ENCODE assay signal across 1 cellular context in the genomic region with DNA sequence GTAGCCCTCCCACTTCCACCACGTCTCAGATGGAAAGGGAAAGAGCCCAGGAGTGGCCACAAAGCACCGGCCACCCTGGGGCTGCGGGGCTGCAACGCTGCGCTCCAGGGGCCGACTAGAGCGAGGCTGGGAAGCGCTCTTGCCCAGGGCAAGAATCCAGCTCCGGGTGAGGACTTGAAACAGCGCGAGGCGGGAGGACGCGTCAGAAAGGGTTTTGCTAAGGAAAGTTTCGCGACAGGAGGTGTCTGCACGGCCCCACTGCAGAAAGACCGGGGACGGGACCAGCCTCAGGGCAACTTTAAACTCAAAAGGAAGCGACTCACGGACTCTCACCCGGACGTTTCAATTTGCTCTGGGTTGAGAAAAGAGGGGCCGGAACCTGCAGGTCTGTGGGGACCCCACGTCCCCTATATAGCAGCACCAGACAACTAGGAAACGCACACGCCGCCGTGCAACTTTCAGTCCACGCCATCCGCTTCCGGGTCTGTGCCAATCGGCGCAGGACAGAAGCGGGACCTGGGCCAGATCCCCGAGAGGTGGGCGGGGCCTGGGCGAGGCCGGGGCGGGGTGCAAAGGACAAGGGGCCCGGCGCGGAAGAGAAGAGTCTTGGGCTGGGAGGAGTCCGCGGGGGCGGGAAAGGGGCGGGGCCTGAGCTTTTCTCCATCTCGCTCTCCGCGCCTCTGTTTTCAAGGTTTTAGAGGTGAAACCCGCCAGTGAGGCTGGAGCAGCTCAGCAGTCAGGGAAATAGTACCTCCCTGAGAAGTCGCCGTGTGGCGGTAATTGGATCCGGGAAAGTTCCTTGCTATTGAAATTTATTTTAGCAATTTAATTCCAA.
TF ChIP-seq lines count a peak whose summit lies in the region.

A gene (minus strand): TSS at position 488 of the 835 bp plus-strand sequence. CDS start 6,792 bp downstream, outside the sequence.

TF ChIP-seq in HepG2, 621 proteins besides CTCF, POLR2A, EP300 and RAD21 (continued from another document and continues in another):
- TF ChIP-seq, protein P1, sequence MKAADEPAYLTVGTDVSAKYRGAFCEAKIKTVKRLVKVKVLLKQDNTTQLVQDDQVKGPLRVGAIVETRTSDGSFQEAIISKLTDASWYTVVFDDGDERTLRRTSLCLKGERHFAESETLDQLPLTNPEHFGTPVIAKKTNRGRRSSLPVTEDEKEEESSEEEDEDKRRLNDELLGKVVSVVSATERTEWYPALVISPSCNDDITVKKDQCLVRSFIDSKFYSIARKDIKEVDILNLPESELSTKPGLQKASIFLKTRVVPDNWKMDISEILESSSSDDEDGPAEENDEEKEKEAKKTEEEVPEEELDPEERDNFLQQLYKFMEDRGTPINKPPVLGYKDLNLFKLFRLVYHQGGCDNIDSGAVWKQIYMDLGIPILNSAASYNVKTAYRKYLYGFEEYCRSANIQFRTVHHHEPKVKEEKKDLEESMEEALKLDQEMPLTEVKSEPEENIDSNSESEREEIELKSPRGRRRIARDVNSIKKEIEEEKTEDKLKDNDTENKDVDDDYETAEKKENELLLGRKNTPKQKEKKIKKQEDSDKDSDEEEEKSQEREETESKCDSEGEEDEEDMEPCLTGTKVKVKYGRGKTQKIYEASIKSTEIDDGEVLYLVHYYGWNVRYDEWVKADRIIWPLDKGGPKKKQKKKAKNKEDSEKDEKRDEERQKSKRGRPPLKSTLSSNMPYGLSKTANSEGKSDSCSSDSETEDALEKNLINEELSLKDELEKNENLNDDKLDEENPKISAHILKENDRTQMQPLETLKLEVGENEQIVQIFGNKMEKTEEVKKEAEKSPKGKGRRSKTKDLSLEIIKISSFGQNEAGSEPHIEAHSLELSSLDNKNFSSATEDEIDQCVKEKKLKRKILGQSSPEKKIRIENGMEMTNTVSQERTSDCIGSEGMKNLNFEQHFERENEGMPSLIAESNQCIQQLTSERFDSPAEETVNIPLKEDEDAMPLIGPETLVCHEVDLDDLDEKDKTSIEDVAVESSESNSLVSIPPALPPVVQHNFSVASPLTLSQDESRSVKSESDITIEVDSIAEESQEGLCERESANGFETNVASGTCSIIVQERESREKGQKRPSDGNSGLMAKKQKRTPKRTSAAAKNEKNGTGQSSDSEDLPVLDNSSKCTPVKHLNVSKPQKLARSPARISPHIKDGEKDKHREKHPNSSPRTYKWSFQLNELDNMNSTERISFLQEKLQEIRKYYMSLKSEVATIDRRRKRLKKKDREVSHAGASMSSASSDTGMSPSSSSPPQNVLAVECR (CRISPR knock-in tag; IDR thresholded peaks at IDR 0.05; ENCODE audit: borderline replicate concordance) = peak; percentile 84; the same call in 1 of the 2 replicates
- TF ChIP-seq ZNF24 (IDR thresholded peaks at IDR 0.05) (no peak), ZNF672 (CRISPR knock-in tag; IDR thresholded peaks at IDR 0.05) (no peak), ZSCAN20 (CRISPR knock-in tag; IDR thresholded peaks at IDR 0.05; ENCODE audit: borderline replicate concordance) (no peak), ZNF546 (CRISPR knock-in tag; conservative IDR thresholded peaks at IDR 0.05) (0 out of 2 replicates have a peak, but pooled peaks have one; percentile 33), ZNF136 (CRISPR knock-in tag; IDR thresholded peaks at IDR 0.05; ENCODE audit: low read depth) (no peak), RELA (CRISPR knock-in tag; IDR thresholded peaks at IDR 0.05) (no peak), ZIK1 (CRISPR knock-in tag; IDR thresholded peaks at IDR 0.05; ENCODE audit: borderline replicate concordance, low read depth) (no peak; the same call in 1 of the 2 replicates), ZFP36 (IDR thresholded peaks at IDR 0.05; ENCODE audit: borderline replicate concordance, low read depth, low read length, partially characterized antibody) (no peak), ZNF737 (CRISPR knock-in tag; IDR thresholded peaks at IDR 0.05; ENCODE audit: borderline replicate concordance) (no peak), ZNF138 (CRISPR knock-in tag; IDR thresholded peaks at IDR 0.05; ENCODE audit: low read depth) (no peak), KDM2A (CRISPR knock-in tag; IDR thresholded peaks at IDR 0.05; ENCODE audit: borderline replicate concordance, low read depth) (peak; percentile 72; the same call in 1 of the 2 replicates), ZNF263 (CRISPR knock-in tag; IDR thresholded peaks at IDR 0.05) (0 out of 2 replicates have a peak, but pooled peaks have one; percentile 34), ZNF232 (CRISPR knock-in tag; IDR thresholded peaks at IDR 0.05; ENCODE audit: borderline replicate concordance) (0 out of 2 replicates have a peak, but pooled peaks have one; percentile 29), SOX6 (IDR thresholded peaks at IDR 0.05) (no peak), SOX6 (CRISPR knock-in tag; IDR thresholded peaks at IDR 0.05) (no peak; the same call in none of the 2 replicates), ZNF143 (CRISPR knock-in tag; IDR thresholded peaks at IDR 0.05) (no peak), ZNF121 (CRISPR knock-in tag; IDR thresholded peaks at IDR 0.05) (no peak), KLF9 (CRISPR knock-in tag; IDR thresholded peaks at IDR 0.05; ENCODE audit: low read depth) (0 out of 2 replicates have a peak, but pooled peaks have one; percentile 40), GATAD1 (CRISPR knock-in tag; IDR thresholded peaks at IDR 0.05) (peak; percentile 59), ZNF224 (CRISPR knock-in tag; IDR thresholded peaks at IDR 0.05) (no peak), NFKB2 (CRISPR knock-in tag; IDR thresholded peaks at IDR 0.05; ENCODE audit: borderline replicate concordance) (no peak; the same call in 1 of the 2 replicates), PPARG (CRISPR knock-in tag; conservative IDR thresholded peaks at IDR 0.05) (peak; percentile 16; the same call in 1 of the 2 replicates), EZH2 (conservative IDR thresholded peaks at IDR 0.05; ENCODE audit: low read depth, low read length) (no peak), NFKBIZ (CRISPR knock-in tag; IDR thresholded peaks at IDR 0.05) (peak; percentile 14; the same call in 1 of the 2 replicates), ZNF564 (CRISPR knock-in tag; IDR thresholded peaks at IDR 0.05) (0 out of 2 replicates have a peak, but pooled peaks have one; percentile 36), ZFP90 (CRISPR knock-in tag; IDR thresholded peaks at IDR 0.05; ENCODE audit: borderline replicate concordance) (no peak), GFI1 (CRISPR knock-in tag; IDR thresholded peaks at IDR 0.05; ENCODE audit: borderline replicate concordance) (no peak), ZNF644 (CRISPR knock-in tag; IDR thresholded peaks at IDR 0.05; ENCODE audit: low read depth) (no peak), ADNP (CRISPR knock-in tag; IDR thresholded peaks at IDR 0.05) (no peak), CHCHD3 (CRISPR knock-in tag; IDR thresholded peaks at IDR 0.05) (0 out of 2 replicates have a peak, but pooled peaks have one; percentile 49)
- TF ChIP-seq, protein P2, sequence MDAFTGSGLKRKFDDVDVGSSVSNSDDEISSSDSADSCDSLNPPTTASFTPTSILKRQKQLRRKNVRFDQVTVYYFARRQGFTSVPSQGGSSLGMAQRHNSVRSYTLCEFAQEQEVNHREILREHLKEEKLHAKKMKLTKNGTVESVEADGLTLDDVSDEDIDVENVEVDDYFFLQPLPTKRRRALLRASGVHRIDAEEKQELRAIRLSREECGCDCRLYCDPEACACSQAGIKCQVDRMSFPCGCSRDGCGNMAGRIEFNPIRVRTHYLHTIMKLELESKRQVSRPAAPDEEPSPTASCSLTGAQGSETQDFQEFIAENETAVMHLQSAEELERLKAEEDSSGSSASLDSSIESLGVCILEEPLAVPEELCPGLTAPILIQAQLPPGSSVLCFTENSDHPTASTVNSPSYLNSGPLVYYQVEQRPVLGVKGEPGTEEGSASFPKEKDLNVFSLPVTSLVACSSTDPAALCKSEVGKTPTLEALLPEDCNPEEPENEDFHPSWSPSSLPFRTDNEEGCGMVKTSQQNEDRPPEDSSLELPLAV (CRISPR knock-in tag; conservative IDR thresholded peaks at IDR 0.05; ENCODE audit: low read depth) = no peak
- TF ChIP-seq, protein P3, sequence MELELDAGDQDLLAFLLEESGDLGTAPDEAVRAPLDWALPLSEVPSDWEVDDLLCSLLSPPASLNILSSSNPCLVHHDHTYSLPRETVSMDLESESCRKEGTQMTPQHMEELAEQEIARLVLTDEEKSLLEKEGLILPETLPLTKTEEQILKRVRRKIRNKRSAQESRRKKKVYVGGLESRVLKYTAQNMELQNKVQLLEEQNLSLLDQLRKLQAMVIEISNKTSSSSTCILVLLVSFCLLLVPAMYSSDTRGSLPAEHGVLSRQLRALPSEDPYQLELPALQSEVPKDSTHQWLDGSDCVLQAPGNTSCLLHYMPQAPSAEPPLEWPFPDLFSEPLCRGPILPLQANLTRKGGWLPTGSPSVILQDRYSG (CRISPR knock-in tag; IDR thresholded peaks at IDR 0.05) = no peak
- TF ChIP-seq, protein P4, sequence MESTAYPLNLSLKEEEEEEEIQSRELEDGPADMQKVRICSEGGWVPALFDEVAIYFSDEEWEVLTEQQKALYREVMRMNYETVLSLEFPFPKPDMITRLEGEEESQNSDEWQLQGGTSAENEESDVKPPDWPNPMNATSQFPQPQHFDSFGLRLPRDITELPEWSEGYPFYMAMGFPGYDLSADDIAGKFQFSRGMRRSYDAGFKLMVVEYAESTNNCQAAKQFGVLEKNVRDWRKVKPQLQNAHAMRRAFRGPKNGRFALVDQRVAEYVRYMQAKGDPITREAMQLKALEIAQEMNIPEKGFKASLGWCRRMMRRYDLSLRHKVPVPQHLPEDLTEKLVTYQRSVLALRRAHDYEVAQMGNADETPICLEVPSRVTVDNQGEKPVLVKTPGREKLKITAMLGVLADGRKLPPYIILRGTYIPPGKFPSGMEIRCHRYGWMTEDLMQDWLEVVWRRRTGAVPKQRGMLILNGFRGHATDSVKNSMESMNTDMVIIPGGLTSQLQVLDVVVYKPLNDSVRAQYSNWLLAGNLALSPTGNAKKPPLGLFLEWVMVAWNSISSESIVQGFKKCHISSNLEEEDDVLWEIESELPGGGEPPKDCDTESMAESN (CRISPR knock-in tag; conservative IDR thresholded peaks at IDR 0.05) = 0 out of 2 replicates have a peak, but pooled peaks have one; percentile 21
- TF ChIP-seq, protein P5, sequence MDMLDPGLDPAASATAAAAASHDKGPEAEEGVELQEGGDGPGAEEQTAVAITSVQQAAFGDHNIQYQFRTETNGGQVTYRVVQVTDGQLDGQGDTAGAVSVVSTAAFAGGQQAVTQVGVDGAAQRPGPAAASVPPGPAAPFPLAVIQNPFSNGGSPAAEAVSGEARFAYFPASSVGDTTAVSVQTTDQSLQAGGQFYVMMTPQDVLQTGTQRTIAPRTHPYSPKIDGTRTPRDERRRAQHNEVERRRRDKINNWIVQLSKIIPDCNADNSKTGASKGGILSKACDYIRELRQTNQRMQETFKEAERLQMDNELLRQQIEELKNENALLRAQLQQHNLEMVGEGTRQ (IDR thresholded peaks at IDR 0.05; ENCODE audit: low read depth, low read length) = no peak
- TF ChIP-seq, protein P5 (CRISPR knock-in tag; IDR thresholded peaks at IDR 0.05; ENCODE audit: borderline replicate concordance) = no peak
- TF ChIP-seq, protein P6, sequence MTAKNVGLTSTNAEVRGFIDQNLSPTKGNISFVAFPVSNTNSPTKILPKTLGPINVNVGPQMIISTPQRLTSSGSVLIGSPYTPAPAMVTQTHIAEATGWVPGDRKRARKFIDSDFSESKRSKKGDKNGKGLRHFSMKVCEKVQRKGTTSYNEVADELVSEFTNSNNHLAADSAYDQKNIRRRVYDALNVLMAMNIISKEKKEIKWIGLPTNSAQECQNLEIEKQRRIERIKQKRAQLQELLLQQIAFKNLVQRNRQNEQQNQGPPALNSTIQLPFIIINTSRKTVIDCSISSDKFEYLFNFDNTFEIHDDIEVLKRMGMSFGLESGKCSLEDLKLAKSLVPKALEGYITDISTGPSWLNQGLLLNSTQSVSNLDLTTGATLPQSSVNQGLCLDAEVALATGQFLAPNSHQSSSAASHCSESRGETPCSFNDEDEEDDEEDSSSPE (CRISPR knock-in tag; IDR thresholded peaks at IDR 0.05) = peak; percentile 46; the same call in 1 of the 2 replicates
- TF ChIP-seq, protein P7, sequence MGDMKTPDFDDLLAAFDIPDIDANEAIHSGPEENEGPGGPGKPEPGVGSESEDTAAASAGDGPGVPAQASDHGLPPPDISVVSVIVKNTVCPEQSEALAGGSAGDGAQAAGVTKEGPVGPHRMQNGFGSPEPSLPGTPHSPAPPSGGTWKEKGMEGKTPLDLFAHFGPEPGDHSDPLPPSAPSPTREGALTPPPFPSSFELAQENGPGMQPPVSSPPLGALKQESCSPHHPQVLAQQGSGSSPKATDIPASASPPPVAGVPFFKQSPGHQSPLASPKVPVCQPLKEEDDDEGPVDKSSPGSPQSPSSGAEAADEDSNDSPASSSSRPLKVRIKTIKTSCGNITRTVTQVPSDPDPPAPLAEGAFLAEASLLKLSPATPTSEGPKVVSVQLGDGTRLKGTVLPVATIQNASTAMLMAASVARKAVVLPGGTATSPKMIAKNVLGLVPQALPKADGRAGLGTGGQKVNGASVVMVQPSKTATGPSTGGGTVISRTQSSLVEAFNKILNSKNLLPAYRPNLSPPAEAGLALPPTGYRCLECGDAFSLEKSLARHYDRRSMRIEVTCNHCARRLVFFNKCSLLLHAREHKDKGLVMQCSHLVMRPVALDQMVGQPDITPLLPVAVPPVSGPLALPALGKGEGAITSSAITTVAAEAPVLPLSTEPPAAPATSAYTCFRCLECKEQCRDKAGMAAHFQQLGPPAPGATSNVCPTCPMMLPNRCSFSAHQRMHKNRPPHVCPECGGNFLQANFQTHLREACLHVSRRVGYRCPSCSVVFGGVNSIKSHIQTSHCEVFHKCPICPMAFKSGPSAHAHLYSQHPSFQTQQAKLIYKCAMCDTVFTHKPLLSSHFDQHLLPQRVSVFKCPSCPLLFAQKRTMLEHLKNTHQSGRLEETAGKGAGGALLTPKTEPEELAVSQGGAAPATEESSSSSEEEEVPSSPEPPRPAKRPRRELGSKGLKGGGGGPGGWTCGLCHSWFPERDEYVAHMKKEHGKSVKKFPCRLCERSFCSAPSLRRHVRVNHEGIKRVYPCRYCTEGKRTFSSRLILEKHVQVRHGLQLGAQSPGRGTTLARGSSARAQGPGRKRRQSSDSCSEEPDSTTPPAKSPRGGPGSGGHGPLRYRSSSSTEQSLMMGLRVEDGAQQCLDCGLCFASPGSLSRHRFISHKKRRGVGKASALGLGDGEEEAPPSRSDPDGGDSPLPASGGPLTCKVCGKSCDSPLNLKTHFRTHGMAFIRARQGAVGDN (CRISPR knock-in tag; IDR thresholded peaks at IDR 0.05) = peak; percentile 80
- TF ChIP-seq, protein P8, sequence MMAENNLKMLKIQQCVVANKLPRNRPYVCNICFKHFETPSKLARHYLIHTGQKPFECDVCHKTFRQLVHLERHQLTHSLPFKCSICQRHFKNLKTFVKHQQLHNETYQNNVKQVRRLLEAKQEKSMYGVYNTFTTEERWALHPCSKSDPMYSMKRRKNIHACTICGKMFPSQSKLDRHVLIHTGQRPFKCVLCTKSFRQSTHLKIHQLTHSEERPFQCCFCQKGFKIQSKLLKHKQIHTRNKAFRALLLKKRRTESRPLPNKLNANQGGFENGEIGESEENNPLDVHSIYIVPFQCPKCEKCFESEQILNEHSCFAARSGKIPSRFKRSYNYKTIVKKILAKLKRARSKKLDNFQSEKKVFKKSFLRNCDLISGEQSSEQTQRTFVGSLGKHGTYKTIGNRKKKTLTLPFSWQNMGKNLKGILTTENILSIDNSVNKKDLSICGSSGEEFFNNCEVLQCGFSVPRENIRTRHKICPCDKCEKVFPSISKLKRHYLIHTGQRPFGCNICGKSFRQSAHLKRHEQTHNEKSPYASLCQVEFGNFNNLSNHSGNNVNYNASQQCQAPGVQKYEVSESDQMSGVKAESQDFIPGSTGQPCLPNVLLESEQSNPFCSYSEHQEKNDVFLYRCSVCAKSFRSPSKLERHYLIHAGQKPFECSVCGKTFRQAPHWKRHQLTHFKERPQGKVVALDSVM (CRISPR knock-in tag; IDR thresholded peaks at IDR 0.05) = 0 out of 2 replicates have a peak, but pooled peaks have one; percentile 21
